Comparison of ENCODE assay signal across 25 cellular contexts in the genomic region with DNA sequence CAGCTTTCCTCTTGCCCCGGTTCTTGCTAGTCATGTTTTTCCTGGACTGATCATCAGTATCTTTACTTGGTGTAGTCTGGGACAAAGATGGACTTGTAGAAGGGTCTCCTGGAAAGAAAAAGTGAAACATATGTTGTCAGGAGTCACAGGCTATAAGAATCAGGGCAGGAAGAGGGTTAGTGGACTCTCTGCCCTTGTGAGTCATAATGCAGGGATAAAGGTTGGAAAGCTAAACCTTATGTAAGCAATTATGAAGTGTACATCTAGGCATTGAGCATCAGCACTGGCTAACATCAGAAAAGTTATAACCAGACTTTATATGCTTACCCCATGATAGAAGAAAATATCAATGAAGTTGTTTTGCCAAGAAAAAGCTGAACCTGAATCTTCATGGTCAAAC. TPM values are rescaled to one million over a fixed set of nuclear protein-coding genes. Genes with fewer than 3 reads are reported as not detected.
"Had no signal": no experiment of that assay in that cellular context is flagged by ENCODE, and none has a peak within 500 bp of the region (broad histone marks: within the 10 kb centered on the region; RNA-seq: fewer than 3 reads in every experiment).

No MANE protein-coding gene starts in this region.

- H3K4me3 ChIP-seq: prostate gland, skin epidermis, transverse colon, vagina had no signal

- H3K4me3 Mint-ChIP-seq: activated CD8-positive, alpha-beta T cell treated with anti-CD3 and anti-CD28 coated beads for 36 hours; activated T-cell treated with anti-CD3 and anti-CD28 coated beads, Interleukin-2, amount 50 U/mL, for 4 hours; brain; effector memory CD8-positive, alpha-beta T cell; mesothelial cell of epicardium; T-helper 17 cell; WTC11 had no signal

- H3K4me1 ChIP-seq: prostate gland, transverse colon, vagina had no signal

- DNase-seq: activated CD4-positive, alpha-beta T cell treated with anti-CD3 and anti-CD28 coated beads for 4 hours; activated CD8-positive, alpha-beta T cell treated with anti-CD3 and anti-CD28 coated beads for 36 hours; activated effector memory CD4-positive, alpha-beta T cell treated with Interleukin-2 at 50 U/mL for 16 hours; activated T-cell treated with anti-CD3 and anti-CD28 coated beads, Interleukin-2, amount 50 U/mL, for 4 hours; amygdala; cerebellar nuclear complex; effector memory CD8-positive, alpha-beta T cell; glutamatergic neuron; right cardiac atrium; stimulated activated CD4-positive, alpha-beta T cell treated with anti-CD3 and anti-CD28 coated beads, Interleukin-4, amount 100 ng/mL, for 4 hours; stimulated activated CD8-positive, alpha-beta memory T cell treated with anti-CD3 and anti-CD28 coated beads, Interleukin-4, amount 100 ng/mL, for 48 hours; stimulated activated naive CD4-positive, alpha-beta T cell treated with Interleukin-2 at 50 U/mL for 16 hours; substantia nigra; T-helper 17 cell; transverse colon had no signal

- H3K27ac ChIP-seq: epithelial cell of prostate, prostate gland, skin epidermis, transverse colon, vagina had no signal

- H3K27me3 ChIP-seq: transverse colon, vagina had no signal

- FAIRE-seq: TTC549 had no signal

- H3K9me3 Mint-ChIP-seq: activated CD8-positive, alpha-beta T cell treated with anti-CD3 and anti-CD28 coated beads for 36 hours; activated naive CD4-positive, alpha-beta T cell treated with anti-CD3 and anti-CD28 coated beads, Interleukin-2, amount 50 U/mL, for 72 hours; activated T-cell treated with anti-CD3 and anti-CD28 coated beads, Interleukin-2, amount 50 U/mL, for 4 hours; brain; effector memory CD8-positive, alpha-beta T cell; mesothelial cell of epicardium; WTC11 had no signal

- H3K27me3 Mint-ChIP-seq: activated CD8-positive, alpha-beta T cell treated with anti-CD3 and anti-CD28 coated beads for 36 hours; brain; effector memory CD8-positive, alpha-beta T cell; T-helper 17 cell had no signal

- H3K27ac Mint-ChIP-seq: activated CD8-positive, alpha-beta T cell treated with anti-CD3 and anti-CD28 coated beads for 36 hours; brain; mesothelial cell of epicardium; T-helper 17 cell; WTC11 had no signal

- H3K4me1 Mint-ChIP-seq: brain, mesothelial cell of epicardium, WTC11 had no signal

- ATAC-seq: activated CD8-positive, alpha-beta T cell treated with anti-CD3 and anti-CD28 coated beads for 36 hours; activated naive CD4-positive, alpha-beta T cell treated with anti-CD3 and anti-CD28 coated beads, Interleukin-2, amount 50 U/mL, for 72 hours; activated T-cell treated with anti-CD3 and anti-CD28 coated beads, Interleukin-2, amount 50 U/mL, for 4 hours; effector memory CD8-positive, alpha-beta T cell; right cardiac atrium; T-helper 17 cell; WTC11 had no signal

- H3K9me3 ChIP-seq: prostate gland, transverse colon, vagina had no signal

RNA-seq across cellular contexts. Expression of a gene that starts 51.2 kb away (rescaled TPM):
- polyA plus RNA-seq: neural cell had no signal
